Comparison of ENCODE assay signal across 8 cellular contexts in the genomic region with DNA sequence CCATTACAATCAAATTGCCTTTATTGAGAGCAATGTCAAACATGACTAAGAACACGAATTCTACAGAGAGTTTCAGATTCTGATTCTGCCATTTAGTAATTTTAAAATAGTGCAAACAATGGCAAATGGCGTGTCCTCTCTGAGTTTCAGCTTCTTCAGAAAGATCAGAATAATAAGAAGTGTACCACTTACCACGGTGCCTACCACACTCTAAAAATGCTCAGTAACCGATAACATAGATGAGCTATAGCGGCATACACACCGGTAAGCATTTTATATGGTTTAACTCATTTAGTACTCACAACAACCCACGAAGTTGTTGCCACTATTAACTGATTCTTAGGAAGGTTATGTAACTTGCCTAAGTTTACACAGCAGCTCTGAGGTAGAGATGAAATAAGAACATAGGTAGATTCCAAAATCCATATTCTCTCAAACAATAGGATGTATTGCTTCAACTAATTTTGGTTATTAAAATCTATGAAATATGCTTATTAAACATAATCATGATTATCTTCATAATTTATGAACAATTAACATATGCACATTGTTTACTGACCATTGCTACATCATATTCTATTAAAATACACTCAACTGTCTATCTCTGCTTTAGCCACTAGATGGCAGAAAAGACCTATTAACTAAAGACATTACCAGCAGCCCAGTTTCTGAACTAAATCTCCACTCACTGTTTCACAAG. TPM values are rescaled to one million over a fixed set of nuclear protein-coding genes. Genes with fewer than 3 reads are reported as not detected.
DNase-seq lines count a peak whose midpoint lies in the region; ATAC-seq, FAIRE-seq and TF ChIP-seq lines count a peak whose summit lies in the region.

No MANE protein-coding gene starts in this region.

- H4K20me1 ChIP-seq in Loucy (ENCODE audit: insufficient read depth, low read length, poor library complexity, severe bottlenecking), result no peaks in the 10 kb centered on the region

- CTCF ChIA-PET in A549 (lab: Yijun Ruan, JAX), result interaction anchor here (0.6 to 7.0 kb wide), 17 partner anchors 9 to 1024 kb away, joined by 3 to 182 read pairs (median 3); partner anchors contain the start of genes LRRIQ1 and TSPAN19
- CTCF ChIA-PET in activated naive CD4-positive, alpha-beta T cell treated with anti-CD3 and anti-CD28 coated beads for 36 hours (lab: Charles Lee), result interaction anchor here (0.6 to 5.0 kb wide), 11 partner anchors 8 to 1047 kb away, joined by 3 to 39 read pairs (median 5); partner anchors contain the start of genes LRRIQ1 and TSPAN19

- H3K36me3 Mint-ChIP-seq in HFFc6 (ENCODE audit: low read depth) (no peaks in the 10 kb centered on the region), neural crest cell (ENCODE audit: low read depth) (no peaks in the 10 kb centered on the region)
- H3K36me3 Mint-ChIP-seq in activated naive CD4-positive, alpha-beta T cell treated with anti-CD3 and anti-CD28 coated beads for 36 hours (ENCODE audit: low read depth), result no peaks in the 10 kb centered on the region

- H3K9me2 ChIP-seq in Loucy (replicated peaks; ENCODE audit: low read depth, low read length), result no peaks in the 10 kb centered on the region

- no peak overlapping the region for H3K4me3 ChIP-seq in A549
- no peak overlapping the region for H3K4me3 ChIP-seq in Loucy (ENCODE audit: low read length, poor library complexity, severe bottlenecking)

- TF ChIP-seq CTCF in A549 (IDR thresholded peaks at IDR 0.05), result peak; percentile 86
- peak; percentile 62 for TF ChIP-seq CTCF in GM12872 (IDR thresholded peaks at IDR 0.05; ENCODE audit: insufficient read depth, low read depth, low read length)
- peak; percentile 88 for TF ChIP-seq CTCF in HFFc6 (IDR thresholded peaks at IDR 0.05)
- peak; percentile 85 for TF ChIP-seq CTCF in Loucy (conservative IDR thresholded peaks at IDR 0.05; ENCODE audit: low read length)
- TF ChIP-seq CTCF in neural crest cell (conservative IDR thresholded peaks at IDR 0.05), result peak; percentile 90

- intact Hi-C loops in activated naive CD4-positive, alpha-beta T cell treated with anti-CD3 and anti-CD28 coated beads for 36 hours (cut with micrococcal nuclease), result loop anchor here (1.0 to 2.0 kb wide), 4 partner anchors 155 to 1046 kb away; no protein-coding TSS in a partner anchor

- H3K4me2 ChIP-seq in A549, result no peak overlapping the region
- H3K4me2 ChIP-seq in Loucy (ENCODE audit: low read depth, low read length, poor library complexity, severe bottlenecking), result no peak overlapping the region

- WGBS in A549 (ENCODE audit: missing lambda C conversion rate), result 8% methylated on average over 7 of the region's 7 CpGs

- no peaks in the 10 kb centered on the region for H3K27me3 Mint-ChIP-seq in HFFc6 (ENCODE audit: insufficient read depth)
- peaks cover 3% of the 10 kb centered on the region for H3K27me3 Mint-ChIP-seq in neural crest cell (ENCODE audit: low read depth)
- no peaks in the 10 kb centered on the region for H3K27me3 Mint-ChIP-seq in activated naive CD4-positive, alpha-beta T cell treated with anti-CD3 and anti-CD28 coated beads for 36 hours (ENCODE audit: low read depth)

- H3K9me3 ChIP-seq in A549 (no peaks in the 10 kb centered on the region), Loucy (ENCODE audit: insufficient read depth, low read depth, low read length) (no peaks in the 10 kb centered on the region)

- peak; percentile 89 to 96 for ATAC-seq in A549

- H3K27ac Mint-ChIP-seq in HFFc6, result no peak overlapping the region
- H3K27ac Mint-ChIP-seq in neural crest cell (ENCODE audit: unreplicated experiment), result no peak overlapping the region
- no peak overlapping the region for H3K27ac Mint-ChIP-seq in activated naive CD4-positive, alpha-beta T cell treated with anti-CD3 and anti-CD28 coated beads for 36 hours

- no peaks in the 10 kb centered on the region for H3K4me1 Mint-ChIP-seq in HFFc6 (ENCODE audit: low read depth)
- no peaks in the 10 kb centered on the region for H3K4me1 Mint-ChIP-seq in neural crest cell
- no peaks in the 10 kb centered on the region for H3K4me1 Mint-ChIP-seq in activated naive CD4-positive, alpha-beta T cell treated with anti-CD3 and anti-CD28 coated beads for 36 hours (ENCODE audit: low read depth)

- H3K4me1 ChIP-seq in A549 (no peaks in the 10 kb centered on the region), Loucy (ENCODE audit: insufficient read depth, low read length, poor library complexity, severe bottlenecking) (no peaks in the 10 kb centered on the region)

- POLR2A ChIA-PET in A549 (lab: Yijun Ruan, JAX), result no interaction called here

- H3K79me2 ChIP-seq in Loucy (ENCODE audit: insufficient read depth, low read length), result no peaks in the 10 kb centered on the region

- TF ChIP-seq RAD21 in A549 (conservative IDR thresholded peaks at IDR 0.05 in 1 of 2, IDR thresholded peaks at IDR 0.05 in 1 of 2), result peak; percentile 90

- H2AFZ ChIP-seq in Loucy (ENCODE audit: low read length), result peak overlapping the region; percentile 21; the same call in 1 of the 2 replicates

- no peak overlapping the region for H3K9ac ChIP-seq in Loucy (ENCODE audit: low read depth, low read length, poor library complexity, severe bottlenecking)

- H3K36me3 ChIP-seq in Loucy (ENCODE audit: insufficient read depth, low read length), result no peaks in the 10 kb centered on the region

- H3F3A ChIP-seq in Loucy (ENCODE audit: low read depth), result no peaks in the 10 kb centered on the region

- no peak for TF ChIP-seq EP300 in A549 (IDR thresholded peaks at IDR 0.05)

- no peaks in the 10 kb centered on the region for H3K9me3 Mint-ChIP-seq in HFFc6
- no peaks in the 10 kb centered on the region for H3K9me3 Mint-ChIP-seq in neural crest cell
- no peaks in the 10 kb centered on the region for H3K9me3 Mint-ChIP-seq in activated naive CD4-positive, alpha-beta T cell treated with anti-CD3 and anti-CD28 coated beads for 36 hours

- no peaks in the 10 kb centered on the region for H3K27me3 ChIP-seq in Loucy (ENCODE audit: insufficient read depth, low read length, poor library complexity, severe bottlenecking)

- no peak for TF ChIP-seq POLR2A in A549 (IDR thresholded peaks at IDR 0.05; ENCODE audit: low read length)
- TF ChIP-seq POLR2A in erythroblast (IDR thresholded peaks at IDR 0.05; ENCODE audit: low read length), result no peak

- DNase-seq in A549 (ENCODE audit: low read depth in 1 of 2, low spot score in 1 of 2) (peak; percentile 10 to 62), HFFc6 (peak; percentile 57), RPMI7951 (ENCODE audit: low read depth) (peak; percentile 33), erythroblast (lab: John Stamatoyannopoulos, UW) (peak; percentile 25 to 55), neural crest cell (ENCODE audit: low read depth, low spot score) (no peak)
- DNase-seq in activated naive CD4-positive, alpha-beta T cell treated with anti-CD3 and anti-CD28 coated beads for 36 hours, result no peak

- no peak overlapping the region for H3K27ac ChIP-seq in A549

- H3K4me3 Mint-ChIP-seq in HFFc6 (no peak overlapping the region), neural crest cell (no peak overlapping the region)
- no peak overlapping the region for H3K4me3 Mint-ChIP-seq in activated naive CD4-positive, alpha-beta T cell treated with anti-CD3 and anti-CD28 coated beads for 36 hours

- peak; percentile 59 for FAIRE-seq in A549 (lab: Jason Lieb, UNC)

TF ChIP-seq in A549, 52 proteins besides CTCF, POLR2A, EP300 and RAD21:
- TF ChIP-seq RCOR1 (IDR thresholded peaks at IDR 0.05; ENCODE audit: low read depth, low read length), result no peak
- peak; percentile 68 for TF ChIP-seq MAFK (IDR thresholded peaks at IDR 0.05; ENCODE audit: partially characterized antibody)
- peak; percentile 89 for TF ChIP-seq SMC3 (IDR thresholded peaks at IDR 0.05)
- TF ChIP-seq CEBPB (IDR thresholded peaks at IDR 0.05), result 0 out of 4 replicates have a peak, but pooled peaks of 1 of the 2 experiments have one; percentile 17
- no peak for TF ChIP-seq CHD4 (IDR thresholded peaks at IDR 0.05; ENCODE audit: borderline replicate concordance)
- TF ChIP-seq, protein P1, sequence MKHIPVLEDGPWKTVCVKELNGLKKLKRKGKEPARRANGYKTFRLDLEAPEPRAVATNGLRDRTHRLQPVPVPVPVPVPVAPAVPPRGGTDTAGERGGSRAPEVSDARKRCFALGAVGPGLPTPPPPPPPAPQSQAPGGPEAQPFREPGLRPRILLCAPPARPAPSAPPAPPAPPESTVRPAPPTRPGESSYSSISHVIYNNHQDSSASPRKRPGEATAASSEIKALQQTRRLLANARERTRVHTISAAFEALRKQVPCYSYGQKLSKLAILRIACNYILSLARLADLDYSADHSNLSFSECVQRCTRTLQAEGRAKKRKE (CRISPR knock-in tag; IDR thresholded peaks at IDR 0.05; ENCODE audit: low read depth), result no peak
- TF ChIP-seq MYC (IDR thresholded peaks at IDR 0.05; ENCODE audit: borderline replicate concordance, low read length), result no peak

RNA-seq across cellular contexts. Expression of gene SLC6A15, which starts 38.3 kb away (rescaled TPM):
- polyA plus RNA-seq in A549 (2011; rRNA removed) (1.0 and 1.3 TPM in 2 replicates), A549 (2017; fragmentation: RNase III; extraction: RNeasy Plus Mini Kit Qiagen cat#74134 plus additional on column Dnase treatment) (1.5 to 2.3 TPM (median 1.9 TPM) in 3 replicates)
- 0.13 and 0.15 TPM in 2 replicates for polyA plus RNA-seq in A549 (2012; cell fraction: cytosol; rRNA removed)
- 0.20 and 0.31 TPM in 2 replicates for polyA plus RNA-seq in A549 (2012; cell fraction: nucleus; rRNA removed)
- polyA minus RNA-seq in A549 (2011; rRNA and poly(A)+ RNA removed), result 0.58 and 0.74 TPM in 2 replicates
- not detected for total RNA-seq in HFFc6 (2021; fragmentation: NEBNext Ultra II Directional; extraction: Animal tissue kit (Norgen Biotek cat#: 25700))
- 0.39 and 0.96 TPM in 2 replicates for total RNA-seq in RPMI7951 (2014; rRNA removed; shearing (Covaris generic))
- total RNA-seq in neural crest cell, result 2.8 and 3.2 TPM in 2 replicates
- under 1 TPM in 1 of 2 experiments, not detected in 1; 0.30 TPM for total RNA-seq in activated naive CD4-positive, alpha-beta T cell treated with anti-CD3 and anti-CD28 coated beads for 36 hours

Comparison
In these comparisons a context has a peak if more than half of its experiments do, and no peak if none do; other contexts are left out.
1. DNase-seq: peak in A549 (2 of 2), HFFc6 (single experiment), RPMI7951 (single experiment) and erythroblast (2 of 2); none in neural crest cell (single experiment) and activated naive CD4-positive, alpha-beta T cell treated with anti-CD3 and anti-CD28 coated beads for 36 hours (single experiment).
2. Peak in every context shown above with its lines, with median percentiles within 50 percentile points of each other: CTCF ChIP-seq.